ENCODE assay signal across 11 cellular contexts in the genomic region with DNA sequence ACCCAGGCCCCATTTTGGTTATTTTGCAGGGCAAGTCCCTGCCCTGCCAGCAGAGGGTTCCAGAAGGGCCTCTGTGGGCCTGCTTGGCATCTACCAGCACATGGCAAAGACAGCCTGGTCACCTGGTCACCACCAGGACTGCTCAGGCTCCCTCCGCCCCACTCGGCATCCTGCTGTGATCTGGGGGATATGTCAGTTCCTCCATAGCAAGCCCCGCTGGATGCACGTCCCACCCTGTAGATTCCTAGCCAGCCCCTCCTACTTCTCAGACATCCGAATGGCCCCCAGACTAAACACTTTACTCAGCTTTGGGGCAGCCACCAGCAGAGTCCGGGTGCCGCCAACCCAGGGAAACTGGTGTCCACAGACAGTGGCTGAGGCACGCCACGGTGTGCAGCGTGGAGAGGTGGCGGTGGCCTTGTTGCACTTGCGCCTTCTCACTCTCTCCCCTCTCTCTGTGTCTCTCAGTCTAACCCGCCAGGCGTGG. TPM values are rescaled to one million over a fixed set of nuclear protein-coding genes. Genes with fewer than 3 reads are reported as not detected.
A peak's percentile ranks its signal among the peaks of the same experiment; 100 is the strongest.
DNase-seq lines count a peak whose midpoint lies in the region; ATAC-seq and TF ChIP-seq lines count a peak whose summit lies in the region.
"Had no signal": no experiment of that assay in that cellular context is flagged by ENCODE, and none has a peak within 500 bp of the region (broad histone marks: within the 10 kb centered on the region; RNA-seq: fewer than 3 reads in every experiment).

No MANE protein-coding gene starts in this region.

- peak overlapping the region; percentile 18; the same call in 1 of the 2 replicates for H3K9ac ChIP-seq in SU-DHL-6 (ENCODE audit: low read length)

- H3K36me3 Mint-ChIP-seq in activated naive CD8-positive, alpha-beta T cell treated with anti-CD3 and anti-CD28 coated beads, Interleukin-2, amount 50 U/mL, for 24 hours (ENCODE audit: low read depth), result peaks cover 17% of the 10 kb centered on the region

- H3K9me3 ChIP-seq in SU-DHL-6 (ENCODE audit: insufficient read depth, low read length), result no peaks in the 10 kb centered on the region
- H3K9me3 ChIP-seq in PC-9 (ENCODE audit: insufficient read depth, low read depth), result no peaks in the 10 kb centered on the region
- no peaks in the 10 kb centered on the region for H3K9me3 ChIP-seq in left ventricle myocardium inferior (replicated peaks)
- H3K9me3 ChIP-seq: sigmoid colon had no signal

- peak overlapping the region; percentile 74 for H3K4me3 Mint-ChIP-seq in activated naive CD8-positive, alpha-beta T cell treated with anti-CD3 and anti-CD28 coated beads, Interleukin-2, amount 50 U/mL, for 24 hours

- H3K27ac Mint-ChIP-seq in activated naive CD8-positive, alpha-beta T cell treated with anti-CD3 and anti-CD28 coated beads, Interleukin-2, amount 50 U/mL, for 24 hours, result peak overlapping the region; percentile 91

- H3K4me1 ChIP-seq in PC-9 (replicated peaks; ENCODE audit: insufficient read depth) (no peaks in the 10 kb centered on the region), left ventricle myocardium inferior (no peaks in the 10 kb centered on the region)
- H3K4me1 ChIP-seq: sigmoid colon had no signal

- H3K4me2 ChIP-seq in SU-DHL-6 (ENCODE audit: low read depth, low read length, poor library complexity, severe bottlenecking), result peak overlapping the region; percentile 10
- H3K4me2 ChIP-seq in PC-9, result no peak overlapping the region

- H3K27me3 ChIP-seq in SU-DHL-6 (ENCODE audit: low read length) (no peaks in the 10 kb centered on the region), PC-9 (ENCODE audit: insufficient read depth, low read depth) (no peaks in the 10 kb centered on the region), brain microvascular endothelial cell (replicated peaks) (no peaks in the 10 kb centered on the region), left ventricle myocardium inferior (ENCODE audit: low read depth) (no peaks in the 10 kb centered on the region)
- H3K27me3 ChIP-seq: sigmoid colon had no signal

- CTCF ChIA-PET in PC-9 (lab: Charles Lee), result no interaction called here

- no peaks in the 10 kb centered on the region for H4K20me1 ChIP-seq in SU-DHL-6 (ENCODE audit: low read depth, low read length)
- no peaks in the 10 kb centered on the region for H4K20me1 ChIP-seq in PC-9 (ENCODE audit: insufficient read depth)

- POLR2A ChIA-PET in PC-9 (lab: Charles Lee; ENCODE audit: unreplicated experiment), result no interaction called here

- H3K4me3 ChIP-seq in SU-DHL-6 (ENCODE audit: insufficient read depth, low read length, poor library complexity, severe bottlenecking) (no peak overlapping the region), PC-9 (no peak overlapping the region), brain microvascular endothelial cell (ENCODE audit: low read depth, low read length) (no peak overlapping the region), left ventricle myocardium inferior (no peak overlapping the region)
- H3K4me3 ChIP-seq: sigmoid colon had no signal

- H3K27ac ChIP-seq in SU-DHL-6 (ENCODE audit: low read depth, low read length) (peak overlapping the region; percentile 48), PC-9 (no peak overlapping the region), brain microvascular endothelial cell (no peak overlapping the region), left ventricle myocardium inferior (replicated peaks) (no peak overlapping the region)
- H3K27ac ChIP-seq: sigmoid colon had no signal

- no peaks in the 10 kb centered on the region for H3K79me2 ChIP-seq in SU-DHL-6 (ENCODE audit: insufficient read depth, low read length)
- no peaks in the 10 kb centered on the region for H3K79me2 ChIP-seq in PC-9 (ENCODE audit: low read depth)

- H3K9me2 ChIP-seq in SU-DHL-6 (replicated peaks; ENCODE audit: insufficient read depth, low read length) (no peaks in the 10 kb centered on the region), PC-9 (ENCODE audit: insufficient read depth) (no peaks in the 10 kb centered on the region)

- H3K36me3 ChIP-seq in SU-DHL-6 (ENCODE audit: low read length), result no peaks in the 10 kb centered on the region
- H3K36me3 ChIP-seq in PC-9 (ENCODE audit: low read depth), result no peaks in the 10 kb centered on the region
- peaks cover 73% of the 10 kb centered on the region for H3K36me3 ChIP-seq in brain microvascular endothelial cell (replicated peaks)
- peaks cover 75% of the 10 kb centered on the region for H3K36me3 ChIP-seq in left ventricle myocardium inferior

- ATAC-seq in activated naive CD8-positive, alpha-beta T cell treated with anti-CD3 and anti-CD28 coated beads, Interleukin-2, amount 50 U/mL, for 24 hours, result peak; percentile 47
- ATAC-seq: Right ventricle myocardium inferior had no signal

- H3K4me1 Mint-ChIP-seq in activated naive CD8-positive, alpha-beta T cell treated with anti-CD3 and anti-CD28 coated beads, Interleukin-2, amount 50 U/mL, for 24 hours, result peaks cover 19% of the 10 kb centered on the region

- no peak for DNase-seq in GM13977 (ENCODE audit: low spot score)
- DNase-seq in activated naive CD8-positive, alpha-beta T cell treated with anti-CD3 and anti-CD28 coated beads, Interleukin-2, amount 50 U/mL, for 24 hours, result peak; percentile 46
- DNase-seq in stimulated activated CD4-positive, alpha-beta T cell treated with anti-CD3 and anti-CD28 coated beads, Interleukin-4, amount 100 ng/mL, for 24 hours, result peak; percentile 17
- no peak for DNase-seq in PC-9
- no peak for DNase-seq in brain microvascular endothelial cell
- DNase-seq in NAMALWA (ENCODE audit: low spot score), result no peak
- DNase-seq in left ventricle myocardium inferior, result no peak
- DNase-seq: NCI-H1105, sigmoid colon had no signal

- H3F3A ChIP-seq in SU-DHL-6 (ENCODE audit: insufficient read depth), result 0 out of 2 replicates have a peak, but pooled peaks cover under 1% of the 10 kb centered on the region
- H3F3A ChIP-seq in PC-9 (ENCODE audit: insufficient read depth, low read depth), result no peaks in the 10 kb centered on the region; the same call in 1 of the 2 replicates

- TF ChIP-seq CTCF in GM13977 (IDR thresholded peaks at IDR 0.05; ENCODE audit: extremely low read depth, insufficient read depth, missing control alignments), result peak; percentile 15
- no peak for TF ChIP-seq CTCF in SU-DHL-6 (IDR thresholded peaks at IDR 0.05; ENCODE audit: insufficient read depth, low read length, poor library complexity, severe bottlenecking)
- TF ChIP-seq CTCF in PC-9 (conservative IDR thresholded peaks at IDR 0.05), result no peak
- TF ChIP-seq CTCF in brain microvascular endothelial cell (IDR thresholded peaks at IDR 0.05; ENCODE audit: low read depth, low read length, missing control alignments), result no peak
- no peak for TF ChIP-seq CTCF in left ventricle myocardium inferior (IDR thresholded peaks at IDR 0.05; ENCODE audit: borderline replicate concordance)

- in situ Hi-C loops in GM13977 (cut with MboI; ENCODE audit: low pct_unique_long_range_greater_than_20kb, low sequenced_read_pairs, unreplicated experiment), result no loop called here
- in situ Hi-C loops in brain microvascular endothelial cell (cut with HindIII; ENCODE audit: low pct_ligation_motif_present, low sequenced_read_pairs), result no loop called here

- no peaks in the 10 kb centered on the region for H3K27me3 Mint-ChIP-seq in activated naive CD8-positive, alpha-beta T cell treated with anti-CD3 and anti-CD28 coated beads, Interleukin-2, amount 50 U/mL, for 24 hours

- H3K9me3 Mint-ChIP-seq in activated naive CD8-positive, alpha-beta T cell treated with anti-CD3 and anti-CD28 coated beads, Interleukin-2, amount 50 U/mL, for 24 hours, result no peaks in the 10 kb centered on the region

- intact Hi-C loops in PC-9 (cut with micrococcal nuclease; ENCODE audit: unreplicated experiment) (no loop called here), left ventricle myocardium inferior (cut with micrococcal nuclease) (no loop called here)

- no TSS peak for BruUV-seq in PC-9 (replicated peaks; lab: Mats Ljungman, UMichigan)

- H2AFZ ChIP-seq in SU-DHL-6 (ENCODE audit: low read depth, low read length, severe bottlenecking) (no peak overlapping the region), PC-9 (no peak overlapping the region)

RNA-seq across cellular contexts. Expression of gene USE1, which starts 31.8 kb away (rescaled TPM):
- total RNA-seq in PC-9 (2021) (19.8 and 22.5 TPM in 2 replicates), left ventricle myocardium inferior (27.5 TPM)

RNA-seq across cellular contexts. Expression of gene OCEL1, which starts 42.7 kb away (rescaled TPM):
- total RNA-seq in PC-9 (2021) (30.6 and 34.5 TPM in 2 replicates), left ventricle myocardium inferior (21.2 TPM)

Comparison
In these comparisons a context has a peak if more than half of its experiments do, and no peak if none do; other contexts are left out.
1. DNase-seq: peak in activated naive CD8-positive, alpha-beta T cell treated with anti-CD3 and anti-CD28 coated beads, Interleukin-2, amount 50 U/mL, for 24 hours (single experiment) and stimulated activated CD4-positive, alpha-beta T cell treated with anti-CD3 and anti-CD28 coated beads, Interleukin-4, amount 100 ng/mL, for 24 hours (single experiment); none in GM13977 (single experiment), PC-9 (0 of 2), brain microvascular endothelial cell (single experiment), NAMALWA (single experiment) and left ventricle myocardium inferior (single experiment).